ENCODE assay signal across 1 cellular context in genomic region chr17:4836221-4836620, GRCh38.
A peak's percentile ranks its signal among the peaks of the same experiment; 100 is the strongest.
TF ChIP-seq lines count a peak whose summit lies in the region.

No MANE protein-coding gene starts in this region.

TF ChIP-seq in K562, 482 proteins besides CTCF, POLR2A, EP300 and RAD21:
- TF ChIP-seq DACH1 (IDR thresholded peaks at IDR 0.05; ENCODE audit: partially characterized antibody) (peak; percentile 40), NUFIP1 (IDR thresholded peaks at IDR 0.05; ENCODE audit: partially characterized antibody) (no peak)
